8 cellular contexts compared by ENCODE assay signal in the genomic region with DNA sequence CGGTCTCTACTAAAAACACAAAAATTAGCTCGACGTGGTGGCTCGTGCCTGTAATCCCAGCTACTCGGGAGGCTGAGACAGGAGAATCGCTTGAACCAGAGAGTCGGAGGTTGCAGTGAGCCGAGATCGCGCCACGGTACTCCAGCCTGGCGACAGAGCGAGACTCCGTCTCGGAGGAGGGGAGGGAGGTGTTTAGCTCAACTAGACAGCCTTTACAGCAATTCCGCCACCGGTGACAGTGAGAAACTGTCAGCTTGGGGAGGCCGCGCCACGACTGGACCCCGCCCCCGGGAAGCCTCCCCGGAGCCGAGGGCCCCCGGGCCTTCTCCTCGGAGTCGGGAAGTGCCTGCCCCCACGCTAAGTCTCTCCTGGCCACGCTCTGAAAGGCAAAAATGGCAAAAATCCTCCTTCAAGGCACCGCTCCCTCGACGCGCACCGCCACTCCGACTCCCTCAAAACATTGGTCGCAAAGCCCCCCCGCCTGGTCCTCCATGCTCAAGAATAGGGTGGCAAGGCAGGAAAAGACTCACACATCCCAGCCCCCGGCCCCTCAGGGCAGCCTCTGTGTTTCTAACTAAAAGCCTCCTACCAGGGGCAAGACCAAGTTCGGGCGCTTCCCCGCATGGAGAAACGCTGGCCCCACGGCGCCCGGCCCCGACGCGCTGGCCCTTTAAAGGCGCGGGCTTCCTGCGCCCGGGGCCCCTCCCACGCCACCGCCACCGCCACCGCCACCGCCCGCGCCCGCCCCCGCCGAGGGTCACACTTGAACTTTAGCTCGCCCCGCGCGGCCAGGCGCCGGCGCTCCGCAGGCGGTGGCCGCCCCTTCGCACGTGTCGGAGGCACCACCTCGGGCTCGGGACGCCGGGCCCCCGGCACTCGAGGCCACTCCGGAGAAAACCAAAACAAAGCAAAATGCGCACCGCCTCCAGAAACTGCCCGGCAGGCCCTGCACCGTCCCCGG. TPM values are rescaled to one million over a fixed set of nuclear protein-coding genes. Genes with fewer than 3 reads are reported as not detected.
DNase-seq lines count a peak whose midpoint lies in the region; ATAC-seq, FAIRE-seq and TF ChIP-seq lines count a peak whose summit lies in the region.

No MANE protein-coding gene starts in this region.

- FAIRE-seq in D721Med (lab: Jason Lieb, UNC) = no peak

- ATAC-seq in HG02798 (IDR thresholded peaks at IDR 0.05; ENCODE audit: poor library complexity, unreplicated experiment) (peak; percentile 33), RWPE2 (ENCODE audit: low read depth) (peak; percentile 13; the same call in 1 of the 3 replicates), Right ventricle myocardium inferior (peak; percentile 80), upper lobe of left lung (ENCODE audit: low FRiP score in 2 of 2) (peak; percentile 76 to 81)

- TF ChIP-seq CTCF in GM10266 (IDR thresholded peaks at IDR 0.05; ENCODE audit: control insufficient read depth, insufficient read depth, low read depth, missing control alignments) (no peak), RWPE2 (IDR thresholded peaks at IDR 0.05; ENCODE audit: poor library complexity, severe bottlenecking) (no peak), parathyroid adenoma (IDR thresholded peaks at IDR 0.05) (no peak), upper lobe of left lung (IDR thresholded peaks at IDR 0.05) (no peak), D721Med (IDR thresholded peaks at IDR 0.05; ENCODE audit: insufficient read depth, missing control alignments) (no peak)

- no peaks in the 10 kb centered on the region for H3K79me2 ChIP-seq in parathyroid adenoma

- 1 to 6% methylated on average over 25 to 32 of the region's 87 CpGs for WGBS in upper lobe of left lung, 2 donors

- peak overlapping the region; percentile 80 for H3K4me2 ChIP-seq in parathyroid adenoma (ENCODE audit: low read length)

- H3K9me3 ChIP-seq in RWPE2 (ENCODE audit: severe bottlenecking) = no peaks in the 10 kb centered on the region
- H3K9me3 ChIP-seq in parathyroid adenoma (ENCODE audit: control insufficient read depth, low read length) = no peaks in the 10 kb centered on the region
- H3K9me3 ChIP-seq in upper lobe of left lung = no peaks in the 10 kb centered on the region

- H3K4me1 ChIP-seq in RWPE2 (ENCODE audit: insufficient read depth, poor library complexity, severe bottlenecking) (peaks cover 24% of the 10 kb centered on the region), parathyroid adenoma (no peaks in the 10 kb centered on the region), upper lobe of left lung (peaks cover 34 to 51% (median 40%) of the 10 kb centered on the region in 4 donors)

- H2AFZ ChIP-seq in parathyroid adenoma = peak overlapping the region; percentile 94

- no peaks in the 10 kb centered on the region for H3K36me3 ChIP-seq in RWPE2 (ENCODE audit: low read depth)
- H3K36me3 ChIP-seq in parathyroid adenoma (ENCODE audit: control insufficient read depth, insufficient read depth, low read length) = no peaks in the 10 kb centered on the region
- no peaks in the 10 kb centered on the region for H3K36me3 ChIP-seq in upper lobe of left lung

- intact Hi-C loops in Right ventricle myocardium inferior (cut with DNase I) = loop anchor here (1.0 to 10.0 kb wide), 6 partner anchors 77 to 592 kb away; no protein-coding TSS in a partner anchor

- TF ChIP-seq EP300 in upper lobe of left lung (IDR thresholded peaks at IDR 0.05) = no peak

- DNase-seq in GM10266 (ENCODE audit: extremely low spot score) (peak; percentile 77), RWPE2 (ENCODE audit: low spot score) (no peak), Right ventricle myocardium inferior (ENCODE audit: missing footprints) (peak; percentile 92), upper lobe of left lung (peak; percentile 86 to 96), D721Med (ENCODE audit: insufficient read length, low spot score) (no peak)
- peak; percentile 70 for DNase-seq in activated naive CD4-positive, alpha-beta T cell treated with anti-CD3 and anti-CD28 coated beads, Interleukin-2, amount 50 U/mL, for 16 hours

- no peak overlapping the region for H3K9ac ChIP-seq in parathyroid adenoma

- H3K27me3 ChIP-seq in RWPE2 (ENCODE audit: insufficient read depth, poor library complexity, severe bottlenecking) = no peaks in the 10 kb centered on the region
- no peaks in the 10 kb centered on the region for H3K27me3 ChIP-seq in parathyroid adenoma (ENCODE audit: control insufficient read depth, insufficient read depth, low read length)
- no peaks in the 10 kb centered on the region for H3K27me3 ChIP-seq in upper lobe of left lung

- TF ChIP-seq POLR2A in upper lobe of left lung (IDR thresholded peaks at IDR 0.05) = peak in 2 of 4 donors; percentile 56 to 77

- H3K4me3 ChIP-seq in RWPE2 (ENCODE audit: severe bottlenecking) = peak overlapping the region; percentile 95
- H3K4me3 ChIP-seq in parathyroid adenoma (ENCODE audit: low read depth, low read length) = peak overlapping the region; percentile 78
- H3K4me3 ChIP-seq in upper lobe of left lung = peak overlapping the region; percentile 43 to 96 (median 76)

- H3K27ac ChIP-seq in RWPE2 (ENCODE audit: poor library complexity, severe bottlenecking) (peak overlapping the region; percentile 49), parathyroid adenoma (peak overlapping the region; percentile 76), upper lobe of left lung (peak overlapping the region; percentile 96 to 100 (median 98))

RNA-seq across cellular contexts. Expression of gene FOXO1, which starts 2.1 kb away (rescaled TPM):
- total RNA-seq in Right ventricle myocardium inferior (14.5 TPM), upper lobe of left lung (10 to 100 TPM; 23.0 to 36.8 (median 31.2) TPM)

Comparison
In these comparisons a context has a peak if more than half of its experiments do, and no peak if none do; other contexts are left out.
1. DNase-seq: peak in GM10266 (single experiment), activated naive CD4-positive, alpha-beta T cell treated with anti-CD3 and anti-CD28 coated beads, Interleukin-2, amount 50 U/mL, for 16 hours (single experiment), Right ventricle myocardium inferior (single experiment) and upper lobe of left lung (2 of 2); none in RWPE2 (single experiment) and D721Med (single experiment).
2. ATAC-seq: peak in every context shown above with its lines; median percentile 80 in Right ventricle myocardium inferior; 78 in upper lobe of left lung; 33 in HG02798; 13 in RWPE2.
3. Peak in every context shown above with its lines, with median percentiles within 50 percentile points of each other: H3K27ac ChIP-seq and H3K4me3 ChIP-seq.